ENCODE assay signal across 8 cellular contexts in genomic region chr19:29845576-29846176, GRCh38. TPM values are rescaled to one million over a fixed set of nuclear protein-coding genes. Genes with fewer than 3 reads are reported as not detected.
DNase-seq lines count a peak whose midpoint lies in the region; ATAC-seq and TF ChIP-seq lines count a peak whose summit lies in the region.

No MANE protein-coding gene starts in this region.

- CTCF ChIA-PET in A673 (lab: Charles Lee): no interaction called here

- ATAC-seq in activated naive CD4-positive, alpha-beta T cell treated with anti-CD3 and anti-CD28 coated beads, Interleukin-2, amount 50 U/mL, for 72 hours: peak in 1 of 2 donors; percentile 33
- ATAC-seq in HG02981 (IDR thresholded peaks at IDR 0.05; ENCODE audit: unreplicated experiment): no peak

- H3K4me1 ChIP-seq in A673 (ENCODE audit: insufficient read depth, low read length, poor library complexity, severe bottlenecking) (peaks cover 5% of the 10 kb centered on the region), right atrium auricular region (peaks cover 0 to 26% of the 10 kb centered on the region in 2 donors), rectal smooth muscle tissue (ENCODE audit: control insufficient read depth, insufficient read depth, low read length) (peaks cover 10% of the 10 kb centered on the region)

- intact Hi-C loops in A673 (cut with micrococcal nuclease; ENCODE audit: unreplicated experiment): no loop called here

- H3K36me3 Mint-ChIP-seq in activated naive CD4-positive, alpha-beta T cell treated with anti-CD3 and anti-CD28 coated beads, Interleukin-2, amount 50 U/mL, for 72 hours: no peaks in the 10 kb centered on the region

- peak overlapping the region; percentile 88 to 95 for H3K27ac Mint-ChIP-seq in activated naive CD4-positive, alpha-beta T cell treated with anti-CD3 and anti-CD28 coated beads, Interleukin-2, amount 50 U/mL, for 72 hours

- H3K9me3 ChIP-seq in A673 (ENCODE audit: low read depth, low read length, poor library complexity, severe bottlenecking) (no peaks in the 10 kb centered on the region), right atrium auricular region (no peaks in the 10 kb centered on the region)

- TF ChIP-seq CTCF in A673 (conservative IDR thresholded peaks at IDR 0.05; ENCODE audit: low read depth, low read length) (no peak), right atrium auricular region (IDR thresholded peaks at IDR 0.05) (no peak)

- H3K27ac ChIP-seq in A673 (ENCODE audit: low read depth, low read length, poor library complexity, severe bottlenecking) (no peak overlapping the region), right atrium auricular region (peak overlapping the region; percentile 76 to 88), rectal smooth muscle tissue (ENCODE audit: low read depth, low read length) (peak overlapping the region; percentile 90)

- DNase-seq in A673 (ENCODE audit: low spot score) (peak; percentile 18), GM19238 (ENCODE audit: insufficient read length, low spot score) (peak; percentile 27), NCI-H82 treated with DMSO at 0.1 percent for 48 hours (lab: John Stamatoyannopoulos, UW; ENCODE audit: unreplicated experiment) (peak; percentile 45), right atrium auricular region (ENCODE audit: low spot score) (no peak), NK-92 (lab: John Stamatoyannopoulos, UW; ENCODE audit: unreplicated experiment) (no peak)
- DNase-seq in activated naive CD4-positive, alpha-beta T cell treated with anti-CD3 and anti-CD28 coated beads, Interleukin-2, amount 50 U/mL, for 72 hours (ENCODE audit: low spot score in 2 of 2): peak in 1 of 2 donors; percentile 35

- peak overlapping the region; percentile 91 for H3K9ac ChIP-seq in rectal smooth muscle tissue (ENCODE audit: low read length)

- POLR2A ChIA-PET in A673 (lab: Charles Lee; ENCODE audit: low non-redundant PET): no interaction called here

- H3K27me3 ChIP-seq in A673 (replicated peaks; ENCODE audit: insufficient read depth, low read depth, low read length, poor library complexity): peaks cover 41% of the 10 kb centered on the region
- H3K27me3 ChIP-seq in right atrium auricular region: no peaks in the 10 kb centered on the region
- H3K27me3 ChIP-seq in rectal smooth muscle tissue (ENCODE audit: control insufficient read depth, insufficient read depth, low read length): no peaks in the 10 kb centered on the region

- H3K4me3 ChIP-seq in A673 (ENCODE audit: low read depth, low read length, poor library complexity, severe bottlenecking) (peak overlapping the region; percentile 48), right atrium auricular region (peak overlapping the region; percentile 61 to 78), rectal smooth muscle tissue (ENCODE audit: low read length) (peak overlapping the region; percentile 97)

- no peaks in the 10 kb centered on the region for H3K36me3 ChIP-seq in A673 (ENCODE audit: insufficient read depth, low read length, poor library complexity, severe bottlenecking)
- H3K36me3 ChIP-seq in right atrium auricular region: no peaks in the 10 kb centered on the region
- H3K36me3 ChIP-seq in rectal smooth muscle tissue (ENCODE audit: control insufficient read depth, insufficient read depth, low read length): no peaks in the 10 kb centered on the region

- H3K9me3 Mint-ChIP-seq in activated naive CD4-positive, alpha-beta T cell treated with anti-CD3 and anti-CD28 coated beads, Interleukin-2, amount 50 U/mL, for 72 hours: no peaks in the 10 kb centered on the region

- BruUV-seq in A673 (replicated peaks; lab: Mats Ljungman, UMichigan): no TSS peak

RNA-seq across cellular contexts. Expression of gene CCNE1, which starts 33.9 kb away (rescaled TPM):
- 8.9 and 12.0 TPM in 2 replicates for total RNA-seq in A673 (2021)
- 10 to 100 TPM; 43.5 to 48.6 TPM for total RNA-seq in activated naive CD4-positive, alpha-beta T cell treated with anti-CD3 and anti-CD28 coated beads, Interleukin-2, amount 50 U/mL, for 72 hours
- 1 to 10 TPM; 4.4 to 5.5 TPM for total RNA-seq in right atrium auricular region

Comparison
In these comparisons a context has a peak if more than half of its experiments do, and no peak if none do; other contexts are left out.
1. DNase-seq: peak in A673 (single experiment), GM19238 (single experiment) and NCI-H82 treated with DMSO at 0.1 percent for 48 hours (single experiment); none in right atrium auricular region (single experiment) and NK-92 (single experiment).
2. Peak in every context shown above with its lines, with median percentiles within 50 percentile points of each other: H3K4me3 ChIP-seq.